In the genomic region with DNA sequence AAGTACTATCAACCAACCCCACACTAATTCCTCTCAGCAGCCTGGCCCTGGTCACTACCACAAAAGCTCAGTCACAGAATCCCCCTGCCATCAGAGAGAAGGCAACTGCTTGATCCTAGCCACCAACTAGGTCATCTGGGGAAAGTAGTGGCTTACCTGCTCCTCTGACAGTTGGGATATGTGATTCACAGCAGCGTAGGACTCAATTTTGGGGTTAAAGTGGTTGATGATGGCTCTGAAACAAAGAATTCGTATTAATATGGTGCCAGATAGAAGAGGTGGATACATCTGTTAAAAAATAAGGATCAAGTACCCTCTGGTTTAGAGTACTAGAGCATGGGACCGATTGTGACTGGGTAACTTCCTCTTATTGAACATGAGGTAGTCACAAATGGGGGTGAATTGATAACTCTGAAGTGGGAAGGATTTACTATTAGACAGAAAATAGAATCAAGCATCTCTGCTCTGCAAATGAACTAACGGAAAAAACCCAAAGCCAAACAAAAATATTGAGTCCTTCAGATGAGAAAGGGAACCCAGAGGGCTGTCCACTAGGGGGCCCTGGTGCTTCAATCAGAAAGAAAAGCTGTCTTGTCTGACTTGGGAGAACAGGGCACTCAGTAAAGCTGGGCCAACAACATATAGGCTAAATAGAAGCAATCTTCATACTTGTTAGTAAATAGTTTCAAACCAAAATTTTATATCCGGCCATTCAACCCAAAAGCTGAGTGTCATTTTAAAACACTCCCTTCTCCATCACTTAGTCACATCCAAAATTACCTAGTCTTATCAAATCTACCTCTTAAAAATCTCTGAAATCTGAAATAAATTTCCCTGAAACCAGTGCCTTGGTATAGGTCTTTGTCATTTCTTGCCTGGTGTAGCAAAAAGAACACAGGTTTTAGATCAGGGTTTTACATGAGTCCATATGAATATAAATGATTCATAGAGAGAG, we compare ENCODE assay signal across 9 cellular contexts. TPM values are rescaled to one million over a fixed set of nuclear protein-coding genes. Genes with fewer than 3 reads are reported as not detected.
DNase-seq lines count a peak whose midpoint lies in the region; ATAC-seq, FAIRE-seq and TF ChIP-seq lines count a peak whose summit lies in the region.
"Had no signal": no experiment of that assay in that cellular context is flagged by ENCODE, and none has a peak within 500 bp of the region (broad histone marks: within the 10 kb centered on the region; RNA-seq: fewer than 3 reads in every experiment).

No MANE protein-coding gene starts in this region.

- no peak for TF ChIP-seq POLR2A in testis (IDR thresholded peaks at IDR 0.05)

- TF ChIP-seq CTCF in fibroblast of the aortic adventitia (IDR thresholded peaks at IDR 0.05; ENCODE audit: insufficient read depth, low read length) (peak; percentile 93), omental fat pad (IDR thresholded peaks at IDR 0.05) (no peak), testis (IDR thresholded peaks at IDR 0.05) (peak; percentile 52 to 81 (median 76))

- H3K27ac ChIP-seq in testis = no peak overlapping the region
- H3K27ac ChIP-seq: BLaER1 had no signal

- intact Hi-C loops in testis (cut with DNase I; ENCODE audit: low total_unique reads) = no loop called here

- no peaks in the 10 kb centered on the region for H3K36me3 ChIP-seq in testis (ENCODE audit: low read depth, missing control alignments)

- H3K4me1 ChIP-seq in testis = no peaks in the 10 kb centered on the region
- H3K4me1 ChIP-seq: BLaER1 had no signal

- WGBS in testis, 2 donors = 70 to 73% methylated on average over 5 of the region's 5 CpGs

- H3K9me3 ChIP-seq in testis = no peaks in the 10 kb centered on the region
- H3K9me3 ChIP-seq: BLaER1 had no signal

- DNase-seq in NCI-H187 (lab: John Stamatoyannopoulos, UW) (peak; percentile 19 to 69), NCI-H187 treated with DMSO at 0.1 percent for 48 hours (lab: John Stamatoyannopoulos, UW) (no peak), HTR-8/SVneo (ENCODE audit: insufficient read length, low spot score) (peak; percentile 69), RCC 7860 (ENCODE audit: low spot score) (peak; percentile 41), activated T-helper 1 cell treated with Interleukin-2 at 50 U/mL for 16 hours (ENCODE audit: low read depth) (peak; percentile 14), fibroblast of the aortic adventitia (ENCODE audit: low read depth) (peak; percentile 85), omental fat pad (ENCODE audit: low spot score) (peak; percentile 69), testis (peak; percentile 88)

- ATAC-seq in omental fat pad (ENCODE audit: low FRiP score) = peak; percentile 54

- FAIRE-seq in HTR-8/SVneo (lab: Jason Lieb, UNC) (no peak), RCC 7860 (lab: Jason Lieb, UNC) (peak; percentile 33)

- H3K4me3 ChIP-seq in fibroblast of the aortic adventitia (ENCODE audit: low read depth, low read length) (no peak overlapping the region), testis (no peak overlapping the region)
- H3K4me3 ChIP-seq: BLaER1 had no signal

- no peaks in the 10 kb centered on the region for H3K27me3 ChIP-seq in testis
- H3K27me3 ChIP-seq: BLaER1 had no signal

RNA-seq across cellular contexts. Expression of a gene that starts 45.9 kb away (rescaled TPM):
- total RNA-seq in fibroblast of the aortic adventitia (ENCODE audit: low replicate concordance) (0.82 and 1.2 TPM in 2 replicates), omental fat pad (100 to 1,000 TPM in 1 of 4 donors, 10 to 100 TPM in 3; 60.4 to 252 (median 80.3) TPM), testis (1 to 10 TPM; 5.6 to 6.8 TPM)
- polyA plus RNA-seq in testis (ENCODE audit: insufficient read depth, low read depth, low replicate concordance) = 5.1 TPM

Comparison
In these comparisons a context has a peak if more than half of its experiments do, and no peak if none do; other contexts are left out.
1. CTCF ChIP-seq: peak in fibroblast of the aortic adventitia (single experiment) and testis (3 of 3); none in omental fat pad (0 of 3).
2. RNA of a gene that starts 45.9 kb away (total RNA-seq): 60.4 to 252 TPM in omental fat pad; 5.6 to 6.8 TPM in testis and 0.82 to 1.2 TPM in fibroblast of the aortic adventitia; every median in the first group is over 4 times any median in the second.